ENCODE assay signal across 1 cellular context in the genomic region with DNA sequence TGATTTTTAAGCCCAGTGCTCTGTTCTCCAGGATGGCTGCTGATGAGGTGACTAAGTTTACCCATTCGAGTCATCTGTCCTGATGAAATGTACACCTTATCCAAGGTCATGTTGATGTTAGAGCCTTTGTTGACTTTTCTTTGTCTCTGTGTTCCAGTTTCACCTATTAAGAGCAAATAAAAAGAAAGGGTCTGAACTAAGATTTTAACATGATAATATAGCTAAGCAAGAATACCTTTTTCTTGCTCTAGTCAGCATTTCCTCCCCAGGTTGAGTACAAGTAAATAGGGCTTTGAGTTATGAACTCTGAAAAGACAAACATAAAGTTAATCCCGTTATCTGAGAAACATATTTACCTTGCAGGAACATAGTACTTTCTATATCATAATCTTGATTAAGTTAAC.
TF ChIP-seq lines count a peak whose summit lies in the region.

No MANE protein-coding gene starts in this region.

TF ChIP-seq in HepG2, 621 proteins besides CTCF, POLR2A, EP300 and RAD21 (continued from another document and continues in another):
- TF ChIP-seq, protein P1, sequence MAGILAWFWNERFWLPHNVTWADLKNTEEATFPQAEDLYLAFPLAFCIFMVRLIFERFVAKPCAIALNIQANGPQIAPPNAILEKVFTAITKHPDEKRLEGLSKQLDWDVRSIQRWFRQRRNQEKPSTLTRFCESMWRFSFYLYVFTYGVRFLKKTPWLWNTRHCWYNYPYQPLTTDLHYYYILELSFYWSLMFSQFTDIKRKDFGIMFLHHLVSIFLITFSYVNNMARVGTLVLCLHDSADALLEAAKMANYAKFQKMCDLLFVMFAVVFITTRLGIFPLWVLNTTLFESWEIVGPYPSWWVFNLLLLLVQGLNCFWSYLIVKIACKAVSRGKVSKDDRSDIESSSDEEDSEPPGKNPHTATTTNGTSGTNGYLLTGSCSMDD (CRISPR knock-in tag; IDR thresholded peaks at IDR 0.05) = no peak
- TF ChIP-seq, protein P2, sequence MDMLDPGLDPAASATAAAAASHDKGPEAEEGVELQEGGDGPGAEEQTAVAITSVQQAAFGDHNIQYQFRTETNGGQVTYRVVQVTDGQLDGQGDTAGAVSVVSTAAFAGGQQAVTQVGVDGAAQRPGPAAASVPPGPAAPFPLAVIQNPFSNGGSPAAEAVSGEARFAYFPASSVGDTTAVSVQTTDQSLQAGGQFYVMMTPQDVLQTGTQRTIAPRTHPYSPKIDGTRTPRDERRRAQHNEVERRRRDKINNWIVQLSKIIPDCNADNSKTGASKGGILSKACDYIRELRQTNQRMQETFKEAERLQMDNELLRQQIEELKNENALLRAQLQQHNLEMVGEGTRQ (IDR thresholded peaks at IDR 0.05; ENCODE audit: low read depth, low read length) = no peak
- TF ChIP-seq, protein P2 (CRISPR knock-in tag; IDR thresholded peaks at IDR 0.05; ENCODE audit: borderline replicate concordance) = no peak
- TF ChIP-seq ZNF772 (CRISPR knock-in tag; IDR thresholded peaks at IDR 0.05) (no peak), HMG20B (CRISPR knock-in tag; conservative IDR thresholded peaks at IDR 0.05) (peak; percentile 52; the same call in 1 of the 2 replicates), ZNF605 (CRISPR knock-in tag; IDR thresholded peaks at IDR 0.05) (no peak), ZKSCAN8 (CRISPR knock-in tag; IDR thresholded peaks at IDR 0.05; ENCODE audit: borderline replicate concordance) (peak; percentile 46; the same call in 1 of the 2 replicates), GFI1 (CRISPR knock-in tag; IDR thresholded peaks at IDR 0.05; ENCODE audit: borderline replicate concordance) (peak; percentile 70; the same call in 1 of the 2 replicates), SATB2 (CRISPR knock-in tag; IDR thresholded peaks at IDR 0.05) (0 out of 2 replicates have a peak, but pooled peaks have one; percentile 26), SMYD3 (CRISPR knock-in tag; IDR thresholded peaks at IDR 0.05) (no peak), TEAD2 (CRISPR knock-in tag; IDR thresholded peaks at IDR 0.05) (no peak), IRF2 (CRISPR knock-in tag; IDR thresholded peaks at IDR 0.05) (peak; percentile 60), ZNF547 (CRISPR knock-in tag; IDR thresholded peaks at IDR 0.05) (no peak), ZFYVE20 (CRISPR knock-in tag; IDR thresholded peaks at IDR 0.05; ENCODE audit: borderline replicate concordance, low read depth) (no peak), U2AF1 (optimal IDR thresholded peaks at IDR 0.05; ENCODE audit: low read depth, low read length) (no peak), MEIS2 (CRISPR knock-in tag; IDR thresholded peaks at IDR 0.05) (0 out of 2 replicates have a peak, but pooled peaks have one; percentile 45), HOXD1 (CRISPR knock-in tag; IDR thresholded peaks at IDR 0.05) (peak; percentile 57; the same call in 1 of the 2 replicates), ISX (CRISPR knock-in tag; conservative IDR thresholded peaks at IDR 0.05) (no peak), LCORL (IDR thresholded peaks at IDR 0.05) (no peak), LCORL (CRISPR knock-in tag; IDR thresholded peaks at IDR 0.05) (peak; percentile 72; the same call in 1 of the 2 replicates), JARID2 (CRISPR knock-in tag; IDR thresholded peaks at IDR 0.05; ENCODE audit: insufficient replicate concordance) (no peak), NAIF1 (CRISPR knock-in tag; IDR thresholded peaks at IDR 0.05; ENCODE audit: borderline replicate concordance) (no peak), HCFC1 (IDR thresholded peaks at IDR 0.05; ENCODE audit: low read depth, low read length) (no peak), EHMT2 (IDR thresholded peaks at IDR 0.05; ENCODE audit: borderline replicate concordance, low read depth, low read length) (0 out of 2 replicates have a peak, but pooled peaks have one; percentile 45), SAP130 (CRISPR knock-in tag; IDR thresholded peaks at IDR 0.05; ENCODE audit: low read depth) (peak; percentile 62), ZNF557 (CRISPR knock-in tag; IDR thresholded peaks at IDR 0.05) (0 out of 2 replicates have a peak, but pooled peaks have one; percentile 42), HOMEZ (CRISPR knock-in tag; IDR thresholded peaks at IDR 0.05; ENCODE audit: low read depth) (peak; percentile 93), ZNF292 (CRISPR knock-in tag; IDR thresholded peaks at IDR 0.05; ENCODE audit: borderline replicate concordance, low read depth) (peak; percentile 30; the same call in 1 of the 2 replicates), FIP1L1 (IDR thresholded peaks at IDR 0.05; ENCODE audit: borderline replicate concordance, insufficient read depth, low read depth, low read length) (no peak), E2F2 (CRISPR knock-in tag; IDR thresholded peaks at IDR 0.05; ENCODE audit: borderline replicate concordance) (no peak), HNF4A (CRISPR knock-in tag; IDR thresholded peaks at IDR 0.05) (peak; percentile 74), EZH2 (conservative IDR thresholded peaks at IDR 0.05; ENCODE audit: low read depth, low read length) (no peak), KDM5A (IDR thresholded peaks at IDR 0.05; ENCODE audit: borderline replicate concordance, low read length) (no peak), ZNF577 (CRISPR knock-in tag; IDR thresholded peaks at IDR 0.05; ENCODE audit: borderline replicate concordance, low read depth) (no peak), ZFP36L1 (CRISPR knock-in tag; IDR thresholded peaks at IDR 0.05) (no peak), KDM6A (CRISPR knock-in tag; IDR thresholded peaks at IDR 0.05; ENCODE audit: low read depth) (peak; percentile 69; the same call in 1 of the 2 replicates), JUND (CRISPR knock-in tag; IDR thresholded peaks at IDR 0.05) (0 out of 2 replicates have a peak, but pooled peaks have one; percentile 29), ZNF232 (CRISPR knock-in tag; IDR thresholded peaks at IDR 0.05; ENCODE audit: borderline replicate concordance) (no peak), FOXK2 (IDR thresholded peaks at IDR 0.05) (peak; percentile 77), CREM (IDR thresholded peaks at IDR 0.05) (peak; percentile 81), CREM (CRISPR knock-in tag; IDR thresholded peaks at IDR 0.05) (no peak), ZNF337 (CRISPR knock-in tag; IDR thresholded peaks at IDR 0.05; ENCODE audit: borderline replicate concordance, low read depth) (no peak), PCBP2 (optimal IDR thresholded peaks at IDR 0.05; ENCODE audit: low read depth, low read length, poor library complexity, severe bottlenecking) (no peak), ZMYM4 (CRISPR knock-in tag; IDR thresholded peaks at IDR 0.05) (peak; percentile 76)
- TF ChIP-seq, protein P3, sequence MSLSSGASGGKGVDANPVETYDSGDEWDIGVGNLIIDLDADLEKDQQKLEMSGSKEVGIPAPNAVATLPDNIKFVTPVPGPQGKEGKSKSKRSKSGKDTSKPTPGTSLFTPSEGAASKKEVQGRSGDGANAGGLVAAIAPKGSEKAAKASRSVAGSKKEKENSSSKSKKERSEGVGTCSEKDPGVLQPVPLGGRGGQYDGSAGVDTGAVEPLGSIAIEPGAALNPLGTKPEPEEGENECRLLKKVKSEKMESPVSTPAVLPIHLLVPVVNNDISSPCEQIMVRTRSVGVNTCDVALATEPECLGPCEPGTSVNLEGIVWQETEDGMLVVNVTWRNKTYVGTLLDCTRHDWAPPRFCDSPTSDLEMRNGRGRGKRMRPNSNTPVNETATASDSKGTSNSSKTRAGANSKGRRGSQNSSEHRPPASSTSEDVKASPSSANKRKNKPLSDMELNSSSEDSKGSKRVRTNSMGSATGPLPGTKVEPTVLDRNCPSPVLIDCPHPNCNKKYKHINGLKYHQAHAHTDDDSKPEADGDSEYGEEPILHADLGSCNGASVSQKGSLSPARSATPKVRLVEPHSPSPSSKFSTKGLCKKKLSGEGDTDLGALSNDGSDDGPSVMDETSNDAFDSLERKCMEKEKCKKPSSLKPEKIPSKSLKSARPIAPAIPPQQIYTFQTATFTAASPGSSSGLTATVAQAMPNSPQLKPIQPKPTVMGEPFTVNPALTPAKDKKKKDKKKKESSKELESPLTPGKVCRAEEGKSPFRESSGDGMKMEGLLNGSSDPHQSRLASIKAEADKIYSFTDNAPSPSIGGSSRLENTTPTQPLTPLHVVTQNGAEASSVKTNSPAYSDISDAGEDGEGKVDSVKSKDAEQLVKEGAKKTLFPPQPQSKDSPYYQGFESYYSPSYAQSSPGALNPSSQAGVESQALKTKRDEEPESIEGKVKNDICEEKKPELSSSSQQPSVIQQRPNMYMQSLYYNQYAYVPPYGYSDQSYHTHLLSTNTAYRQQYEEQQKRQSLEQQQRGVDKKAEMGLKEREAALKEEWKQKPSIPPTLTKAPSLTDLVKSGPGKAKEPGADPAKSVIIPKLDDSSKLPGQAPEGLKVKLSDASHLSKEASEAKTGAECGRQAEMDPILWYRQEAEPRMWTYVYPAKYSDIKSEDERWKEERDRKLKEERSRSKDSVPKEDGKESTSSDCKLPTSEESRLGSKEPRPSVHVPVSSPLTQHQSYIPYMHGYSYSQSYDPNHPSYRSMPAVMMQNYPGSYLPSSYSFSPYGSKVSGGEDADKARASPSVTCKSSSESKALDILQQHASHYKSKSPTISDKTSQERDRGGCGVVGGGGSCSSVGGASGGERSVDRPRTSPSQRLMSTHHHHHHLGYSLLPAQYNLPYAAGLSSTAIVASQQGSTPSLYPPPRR (CRISPR knock-in tag; IDR thresholded peaks at IDR 0.05; ENCODE audit: borderline replicate concordance) = peak; percentile 96
- TF ChIP-seq, protein P4, sequence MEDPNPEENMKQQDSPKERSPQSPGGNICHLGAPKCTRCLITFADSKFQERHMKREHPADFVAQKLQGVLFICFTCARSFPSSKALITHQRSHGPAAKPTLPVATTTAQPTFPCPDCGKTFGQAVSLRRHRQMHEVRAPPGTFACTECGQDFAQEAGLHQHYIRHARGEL (CRISPR knock-in tag; IDR thresholded peaks at IDR 0.05) = no peak
- TF ChIP-seq, protein P5, sequence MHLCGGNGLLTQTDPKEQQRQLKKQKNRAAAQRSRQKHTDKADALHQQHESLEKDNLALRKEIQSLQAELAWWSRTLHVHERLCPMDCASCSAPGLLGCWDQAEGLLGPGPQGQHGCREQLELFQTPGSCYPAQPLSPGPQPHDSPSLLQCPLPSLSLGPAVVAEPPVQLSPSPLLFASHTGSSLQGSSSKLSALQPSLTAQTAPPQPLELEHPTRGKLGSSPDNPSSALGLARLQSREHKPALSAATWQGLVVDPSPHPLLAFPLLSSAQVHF (CRISPR knock-in tag; IDR thresholded peaks at IDR 0.05) = no peak
- TF ChIP-seq, protein P6, sequence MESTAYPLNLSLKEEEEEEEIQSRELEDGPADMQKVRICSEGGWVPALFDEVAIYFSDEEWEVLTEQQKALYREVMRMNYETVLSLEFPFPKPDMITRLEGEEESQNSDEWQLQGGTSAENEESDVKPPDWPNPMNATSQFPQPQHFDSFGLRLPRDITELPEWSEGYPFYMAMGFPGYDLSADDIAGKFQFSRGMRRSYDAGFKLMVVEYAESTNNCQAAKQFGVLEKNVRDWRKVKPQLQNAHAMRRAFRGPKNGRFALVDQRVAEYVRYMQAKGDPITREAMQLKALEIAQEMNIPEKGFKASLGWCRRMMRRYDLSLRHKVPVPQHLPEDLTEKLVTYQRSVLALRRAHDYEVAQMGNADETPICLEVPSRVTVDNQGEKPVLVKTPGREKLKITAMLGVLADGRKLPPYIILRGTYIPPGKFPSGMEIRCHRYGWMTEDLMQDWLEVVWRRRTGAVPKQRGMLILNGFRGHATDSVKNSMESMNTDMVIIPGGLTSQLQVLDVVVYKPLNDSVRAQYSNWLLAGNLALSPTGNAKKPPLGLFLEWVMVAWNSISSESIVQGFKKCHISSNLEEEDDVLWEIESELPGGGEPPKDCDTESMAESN (CRISPR knock-in tag; conservative IDR thresholded peaks at IDR 0.05) = no peak
- TF ChIP-seq, protein P7, sequence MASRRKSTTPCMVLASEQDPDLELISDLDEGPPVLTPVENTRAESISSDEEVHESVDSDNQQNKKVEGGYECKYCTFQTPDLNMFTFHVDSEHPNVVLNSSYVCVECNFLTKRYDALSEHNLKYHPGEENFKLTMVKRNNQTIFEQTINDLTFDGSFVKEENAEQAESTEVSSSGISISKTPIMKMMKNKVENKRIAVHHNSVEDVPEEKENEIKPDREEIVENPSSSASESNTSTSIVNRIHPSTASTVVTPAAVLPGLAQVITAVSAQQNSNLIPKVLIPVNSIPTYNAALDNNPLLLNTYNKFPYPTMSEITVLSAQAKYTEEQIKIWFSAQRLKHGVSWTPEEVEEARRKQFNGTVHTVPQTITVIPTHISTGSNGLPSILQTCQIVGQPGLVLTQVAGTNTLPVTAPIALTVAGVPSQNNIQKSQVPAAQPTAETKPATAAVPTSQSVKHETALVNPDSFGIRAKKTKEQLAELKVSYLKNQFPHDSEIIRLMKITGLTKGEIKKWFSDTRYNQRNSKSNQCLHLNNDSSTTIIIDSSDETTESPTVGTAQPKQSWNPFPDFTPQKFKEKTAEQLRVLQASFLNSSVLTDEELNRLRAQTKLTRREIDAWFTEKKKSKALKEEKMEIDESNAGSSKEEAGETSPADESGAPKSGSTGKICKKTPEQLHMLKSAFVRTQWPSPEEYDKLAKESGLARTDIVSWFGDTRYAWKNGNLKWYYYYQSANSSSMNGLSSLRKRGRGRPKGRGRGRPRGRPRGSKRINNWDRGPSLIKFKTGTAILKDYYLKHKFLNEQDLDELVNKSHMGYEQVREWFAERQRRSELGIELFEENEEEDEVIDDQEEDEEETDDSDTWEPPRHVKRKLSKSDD (CRISPR knock-in tag; IDR thresholded peaks at IDR 0.05; ENCODE audit: low read depth) = no peak
